ENCODE assay signal across 16 cellular contexts in the genomic region with DNA sequence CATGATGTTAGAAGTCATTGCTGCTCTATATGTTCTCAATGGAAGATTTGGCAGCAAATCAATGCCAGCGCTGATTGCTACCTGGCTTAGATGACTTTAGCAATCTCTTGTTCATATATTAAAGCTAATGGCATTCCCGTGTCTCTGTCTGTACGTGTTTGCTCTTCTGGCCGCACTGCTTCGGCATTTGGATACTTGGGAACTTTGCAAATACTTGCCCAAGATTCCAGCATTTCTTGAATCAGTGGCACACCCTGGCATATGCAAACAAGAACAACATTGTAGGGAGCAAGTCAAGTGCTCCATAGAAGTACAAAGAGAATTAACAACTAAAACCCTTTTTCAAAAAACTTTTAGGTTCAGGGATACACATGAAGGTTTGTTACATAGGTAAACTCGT.
A peak's percentile ranks its signal among the peaks of the same experiment; 100 is the strongest.
DNase-seq lines count a peak whose midpoint lies in the region; ATAC-seq and TF ChIP-seq lines count a peak whose summit lies in the region.
"Had no signal": no experiment of that assay in that cellular context is flagged by ENCODE, and none has a peak within 500 bp of the region (broad histone marks: within the 10 kb centered on the region; RNA-seq: fewer than 3 reads in every experiment).

No MANE protein-coding gene starts in this region.

- no peak overlapping the region for H3K9ac ChIP-seq in PC-3 (ENCODE audit: low read length)

- peak overlapping the region; percentile 46 for H2AFZ ChIP-seq in PC-3 (ENCODE audit: low read length)

- H3K9me2 ChIP-seq in PC-3 (replicated peaks; ENCODE audit: low read length): no peaks in the 10 kb centered on the region

- no TSS peak for BruUV-seq in PC-3 (replicated peaks; lab: Mats Ljungman, UMichigan)

- no peaks in the 10 kb centered on the region for H3K9me3 ChIP-seq in PC-3 (ENCODE audit: low read length)
- H3K9me3 ChIP-seq in left lung: no peaks in the 10 kb centered on the region
- H3K9me3 ChIP-seq in stomach: peaks cover 0 to 4% (median 0%) of the 10 kb centered on the region in 4 donors
- H3K9me3 ChIP-seq: BE2C had no signal

- no peak for TF ChIP-seq CTCF in PC-3 (conservative IDR thresholded peaks at IDR 0.05; ENCODE audit: low read depth, low read length)
- no peak for TF ChIP-seq CTCF in epithelial cell of esophagus (IDR thresholded peaks at IDR 0.05; ENCODE audit: insufficient read depth, low read depth, low read length, missing control alignments)
- TF ChIP-seq CTCF in left lung (IDR thresholded peaks at IDR 0.05): no peak
- TF ChIP-seq CTCF in stomach (IDR thresholded peaks at IDR 0.05): no peak

- H3K36me3 ChIP-seq in PC-3 (ENCODE audit: low read depth, low read length): no peaks in the 10 kb centered on the region
- no peaks in the 10 kb centered on the region for H3K36me3 ChIP-seq in left lung
- no peaks in the 10 kb centered on the region for H3K36me3 ChIP-seq in stomach
- H3K36me3 ChIP-seq: BE2C had no signal

- no peak overlapping the region for H3K27ac ChIP-seq in PC-3 (ENCODE audit: low read length)
- H3K27ac ChIP-seq in left lung: no peak overlapping the region
- H3K27ac ChIP-seq in stomach: peak overlapping the region in 2 of 5 donors; percentile 49 to 57
- H3K27ac ChIP-seq: C4-2B had no signal

- WGBS in stomach, 5 donors: 39 to 65% (median 49%) methylated on average over 6 of the region's 6 CpGs

- no peak for TF ChIP-seq POLR2A in stomach (IDR thresholded peaks at IDR 0.05)

- no peaks in the 10 kb centered on the region for H3K79me2 ChIP-seq in PC-3 (ENCODE audit: low read length)

- H3K4me3 ChIP-seq in PC-3 (ENCODE audit: low read length) (no peak overlapping the region), epithelial cell of esophagus (ENCODE audit: low read length) (no peak overlapping the region), left lung (no peak overlapping the region), stomach (no peak overlapping the region)

- H3K27me3 ChIP-seq in PC-3 (ENCODE audit: low read length): no peaks in the 10 kb centered on the region
- no peaks in the 10 kb centered on the region for H3K27me3 ChIP-seq in left lung
- H3K27me3 ChIP-seq in stomach: no peaks in the 10 kb centered on the region
- H3K27me3 ChIP-seq: BE2C had no signal

- intact Hi-C loops in PC-3 (cut with micrococcal nuclease): no loop called here
- intact Hi-C loops in left lung (cut with DNase I): no loop called here
- intact Hi-C loops in stomach (cut with DNase I; ENCODE audit: low total_unique reads): no loop called here

- peak overlapping the region; percentile 10; the same call in 1 of the 2 replicates for H3K4me2 ChIP-seq in PC-3 (ENCODE audit: low read length)

- peak; percentile 27 for ATAC-seq in PC-3
- peak; percentile 85 for ATAC-seq in left lung
- ATAC-seq: HepG2 had no signal

- POLR2A ChIA-PET in PC-3 (lab: Charles Lee; ENCODE audit: unreplicated experiment): no interaction called here

- no peak for DNase-seq in PC-3
- peak; percentile 85 for DNase-seq in epithelial cell of esophagus (ENCODE audit: low read depth)
- DNase-seq in left lung: no peak
- DNase-seq in stomach: peak; percentile 44
- no peak for DNase-seq in NCI-H1436 (lab: John Stamatoyannopoulos, UW)
- no peak for DNase-seq in SHP77 treated with DMSO at 0.1 percent for 48 hours (lab: John Stamatoyannopoulos, UW)
- DNase-seq in effector CD4-positive, alpha-beta T cell: no peak
- DNase-seq in stimulated activated CD4-positive, alpha-beta T cell treated with anti-CD3 and anti-CD28 coated beads, Interleukin-4, amount 100 ng/mL, for 24 hours: no peak
- DNase-seq: BE2C; CD4-positive, alpha-beta memory T cell; DMS79; EL; HCEC 1CT; HFFc6 had no signal

- CTCF ChIA-PET in PC-3 (lab: Charles Lee): interaction anchor here (0.6 kb wide), 1 partner anchor 336 kb away, joined by 4 read pairs; no protein-coding TSS in a partner anchor

- H3F3A ChIP-seq in PC-3 (ENCODE audit: low read length, unreplicated experiment): no peaks in the 10 kb centered on the region

- TF ChIP-seq EP300 in stomach (IDR thresholded peaks at IDR 0.05): no peak

- H4K20me1 ChIP-seq in PC-3 (ENCODE audit: low read length): no peaks in the 10 kb centered on the region

- H3K4me1 ChIP-seq in PC-3 (ENCODE audit: insufficient read depth, low read length) (no peaks in the 10 kb centered on the region; the same call in 1 of the 2 replicates), left lung (peaks cover 0 to 5% of the 10 kb centered on the region in 2 donors), stomach (peaks cover 0 to 8% (median 0%) of the 10 kb centered on the region in 4 donors)
- H3K4me1 ChIP-seq: BE2C had no signal

Comparison
In these comparisons a context has a peak if more than half of its experiments do, and no peak if none do; other contexts are left out.
1. DNase-seq: peak in epithelial cell of esophagus (single experiment) and stomach (single experiment); none in PC-3 (single experiment), left lung (0 of 2), NCI-H1436 (single experiment), SHP77 treated with DMSO at 0.1 percent for 48 hours (single experiment), effector CD4-positive, alpha-beta T cell (single experiment) and stimulated activated CD4-positive, alpha-beta T cell treated with anti-CD3 and anti-CD28 coated beads, Interleukin-4, amount 100 ng/mL, for 24 hours (single experiment).